Comparison of ENCODE assay signal across 1 cellular context in the genomic region with DNA sequence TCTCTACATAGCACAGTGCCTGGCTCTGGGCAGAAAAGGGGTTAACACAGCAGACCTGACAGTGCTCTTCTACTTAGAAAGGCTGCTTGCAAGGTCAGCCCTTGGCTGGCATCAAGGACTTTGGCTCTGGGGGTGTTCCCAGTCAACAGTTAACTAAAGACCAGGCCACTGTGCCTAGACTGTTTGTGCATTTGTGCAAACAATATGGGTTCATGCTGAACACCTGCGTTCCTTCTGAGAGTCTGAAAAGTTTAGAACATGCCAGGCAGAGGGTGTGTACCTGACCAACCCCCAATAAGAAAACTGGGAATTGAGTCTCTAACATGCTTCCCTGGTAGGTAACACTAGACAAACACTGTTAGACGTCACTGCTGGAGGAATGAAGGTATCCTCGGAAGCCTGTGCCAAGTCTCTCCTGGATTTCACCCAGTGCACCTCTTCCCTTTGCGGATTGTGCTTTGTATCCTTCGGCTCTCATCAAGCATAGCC.
TF ChIP-seq lines count a peak whose summit lies in the region.

No MANE protein-coding gene starts in this region.

TF ChIP-seq in GM23338, 12 proteins besides CTCF, POLR2A, EP300 and RAD21 (continued from another document):
- TF ChIP-seq, protein P1, sequence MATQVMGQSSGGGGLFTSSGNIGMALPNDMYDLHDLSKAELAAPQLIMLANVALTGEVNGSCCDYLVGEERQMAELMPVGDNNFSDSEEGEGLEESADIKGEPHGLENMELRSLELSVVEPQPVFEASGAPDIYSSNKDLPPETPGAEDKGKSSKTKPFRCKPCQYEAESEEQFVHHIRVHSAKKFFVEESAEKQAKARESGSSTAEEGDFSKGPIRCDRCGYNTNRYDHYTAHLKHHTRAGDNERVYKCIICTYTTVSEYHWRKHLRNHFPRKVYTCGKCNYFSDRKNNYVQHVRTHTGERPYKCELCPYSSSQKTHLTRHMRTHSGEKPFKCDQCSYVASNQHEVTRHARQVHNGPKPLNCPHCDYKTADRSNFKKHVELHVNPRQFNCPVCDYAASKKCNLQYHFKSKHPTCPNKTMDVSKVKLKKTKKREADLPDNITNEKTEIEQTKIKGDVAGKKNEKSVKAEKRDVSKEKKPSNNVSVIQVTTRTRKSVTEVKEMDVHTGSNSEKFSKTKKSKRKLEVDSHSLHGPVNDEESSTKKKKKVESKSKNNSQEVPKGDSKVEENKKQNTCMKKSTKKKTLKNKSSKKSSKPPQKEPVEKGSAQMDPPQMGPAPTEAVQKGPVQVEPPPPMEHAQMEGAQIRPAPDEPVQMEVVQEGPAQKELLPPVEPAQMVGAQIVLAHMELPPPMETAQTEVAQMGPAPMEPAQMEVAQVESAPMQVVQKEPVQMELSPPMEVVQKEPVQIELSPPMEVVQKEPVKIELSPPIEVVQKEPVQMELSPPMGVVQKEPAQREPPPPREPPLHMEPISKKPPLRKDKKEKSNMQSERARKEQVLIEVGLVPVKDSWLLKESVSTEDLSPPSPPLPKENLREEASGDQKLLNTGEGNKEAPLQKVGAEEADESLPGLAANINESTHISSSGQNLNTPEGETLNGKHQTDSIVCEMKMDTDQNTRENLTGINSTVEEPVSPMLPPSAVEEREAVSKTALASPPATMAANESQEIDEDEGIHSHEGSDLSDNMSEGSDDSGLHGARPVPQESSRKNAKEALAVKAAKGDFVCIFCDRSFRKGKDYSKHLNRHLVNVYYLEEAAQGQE (IDR thresholded peaks at IDR 0.05; ENCODE audit: unreplicated experiment), result no peak
- TF ChIP-seq EZH2 (IDR thresholded peaks at IDR 0.05; ENCODE audit: low read depth, unreplicated experiment) (no peak), JUNB (IDR thresholded peaks at IDR 0.05; ENCODE audit: unreplicated experiment) (no peak), NANOG (IDR thresholded peaks at IDR 0.05; ENCODE audit: borderline replicate concordance) (no peak), EZH2phosphoT487 (IDR thresholded peaks at IDR 0.05; ENCODE audit: unreplicated experiment) (no peak), STAT1 (IDR thresholded peaks at IDR 0.05; ENCODE audit: unreplicated experiment) (no peak)
- TF ChIP-seq, protein P2, sequence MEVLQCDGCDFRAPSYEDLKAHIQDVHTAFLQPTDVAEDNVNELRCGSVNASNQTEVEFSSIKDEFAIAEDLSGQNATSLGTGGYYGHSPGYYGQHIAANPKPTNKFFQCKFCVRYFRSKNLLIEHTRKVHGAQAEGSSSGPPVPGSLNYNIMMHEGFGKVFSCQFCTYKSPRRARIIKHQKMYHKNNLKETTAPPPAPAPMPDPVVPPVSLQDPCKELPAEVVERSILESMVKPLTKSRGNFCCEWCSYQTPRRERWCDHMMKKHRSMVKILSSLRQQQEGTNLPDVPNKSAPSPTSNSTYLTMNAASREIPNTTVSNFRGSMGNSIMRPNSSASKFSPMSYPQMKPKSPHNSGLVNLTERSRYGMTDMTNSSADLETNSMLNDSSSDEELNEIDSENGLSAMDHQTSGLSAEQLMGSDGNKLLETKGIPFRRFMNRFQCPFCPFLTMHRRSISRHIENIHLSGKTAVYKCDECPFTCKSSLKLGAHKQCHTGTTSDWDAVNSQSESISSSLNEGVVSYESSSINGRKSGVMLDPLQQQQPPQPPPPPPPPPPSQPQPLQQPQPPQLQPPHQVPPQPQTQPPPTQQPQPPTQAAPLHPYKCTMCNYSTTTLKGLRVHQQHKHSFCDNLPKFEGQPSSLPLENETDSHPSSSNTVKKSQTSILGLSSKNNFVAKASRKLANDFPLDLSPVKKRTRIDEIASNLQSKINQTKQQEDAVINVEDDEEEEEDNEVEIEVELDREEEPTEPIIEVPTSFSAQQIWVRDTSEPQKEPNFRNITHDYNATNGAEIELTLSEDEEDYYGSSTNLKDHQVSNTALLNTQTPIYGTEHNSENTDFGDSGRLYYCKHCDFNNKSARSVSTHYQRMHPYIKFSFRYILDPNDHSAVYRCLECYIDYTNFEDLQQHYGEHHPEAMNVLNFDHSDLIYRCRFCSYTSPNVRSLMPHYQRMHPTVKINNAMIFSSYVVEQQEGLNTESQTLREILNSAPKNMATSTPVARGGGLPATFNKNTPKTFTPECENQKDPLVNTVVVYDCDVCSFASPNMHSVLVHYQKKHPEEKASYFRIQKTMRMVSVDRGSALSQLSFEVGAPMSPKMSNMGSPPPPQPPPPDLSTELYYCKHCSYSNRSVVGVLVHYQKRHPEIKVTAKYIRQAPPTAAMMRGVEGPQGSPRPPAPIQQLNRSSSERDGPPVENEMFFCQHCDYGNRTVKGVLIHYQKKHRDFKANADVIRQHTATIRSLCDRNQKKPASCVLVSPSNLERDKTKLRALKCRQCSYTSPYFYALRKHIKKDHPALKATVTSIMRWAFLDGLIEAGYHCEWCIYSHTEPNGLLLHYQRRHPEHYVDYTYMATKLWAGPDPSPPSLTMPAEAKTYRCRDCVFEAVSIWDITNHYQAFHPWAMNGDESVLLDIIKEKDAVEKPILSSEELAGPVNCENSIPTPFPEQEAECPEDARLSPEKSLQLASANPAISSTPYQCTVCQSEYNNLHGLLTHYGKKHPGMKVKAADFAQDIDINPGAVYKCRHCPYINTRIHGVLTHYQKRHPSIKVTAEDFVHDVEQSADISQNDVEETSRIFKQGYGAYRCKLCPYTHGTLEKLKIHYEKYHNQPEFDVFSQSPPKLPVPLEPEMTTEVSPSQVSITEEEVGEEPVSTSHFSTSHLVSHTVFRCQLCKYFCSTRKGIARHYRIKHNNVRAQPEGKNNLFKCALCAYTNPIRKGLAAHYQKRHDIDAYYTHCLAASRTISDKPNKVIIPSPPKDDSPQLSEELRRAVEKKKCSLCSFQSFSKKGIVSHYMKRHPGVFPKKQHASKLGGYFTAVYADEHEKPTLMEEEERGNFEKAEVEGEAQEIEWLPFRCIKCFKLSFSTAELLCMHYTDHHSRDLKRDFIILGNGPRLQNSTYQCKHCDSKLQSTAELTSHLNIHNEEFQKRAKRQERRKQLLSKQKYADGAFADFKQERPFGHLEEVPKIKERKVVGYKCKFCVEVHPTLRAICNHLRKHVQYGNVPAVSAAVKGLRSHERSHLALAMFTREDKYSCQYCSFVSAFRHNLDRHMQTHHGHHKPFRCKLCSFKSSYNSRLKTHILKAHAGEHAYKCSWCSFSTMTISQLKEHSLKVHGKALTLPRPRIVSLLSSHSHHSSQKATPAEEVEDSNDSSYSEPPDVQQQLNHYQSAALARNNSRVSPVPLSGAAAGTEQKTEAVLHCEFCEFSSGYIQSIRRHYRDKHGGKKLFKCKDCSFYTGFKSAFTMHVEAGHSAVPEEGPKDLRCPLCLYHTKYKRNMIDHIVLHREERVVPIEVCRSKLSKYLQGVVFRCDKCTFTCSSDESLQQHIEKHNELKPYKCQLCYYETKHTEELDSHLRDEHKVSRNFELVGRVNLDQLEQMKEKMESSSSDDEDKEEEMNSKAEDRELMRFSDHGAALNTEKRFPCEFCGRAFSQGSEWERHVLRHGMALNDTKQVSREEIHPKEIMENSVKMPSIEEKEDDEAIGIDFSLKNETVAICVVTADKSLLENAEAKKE (CRISPR knock-in tag; IDR thresholded peaks at IDR 0.05), result no peak
TF ChIP-seq in GM23338: peak in this region for 0.
